In genomic region chr21:26449161-26449560, GRCh38 we compare ENCODE assay signal across 11 cellular contexts.
DNase-seq lines count a peak whose midpoint lies in the region; ATAC-seq and TF ChIP-seq lines count a peak whose summit lies in the region.
"Had no signal": no experiment of that assay in that cellular context is flagged by ENCODE, and none has a peak within 500 bp of the region (broad histone marks: within the 10 kb centered on the region; RNA-seq: fewer than 3 reads in every experiment).

No MANE protein-coding gene starts in this region.

- TF ChIP-seq CTCF in AG09309 (IDR thresholded peaks at IDR 0.05; ENCODE audit: control insufficient read depth, insufficient read depth, low read depth, low read length, missing control alignments) (no peak), RWPE1 (conservative IDR thresholded peaks at IDR 0.05; ENCODE audit: low read depth) (no peak), esophagus squamous epithelium (IDR thresholded peaks at IDR 0.05) (no peak)

- ATAC-seq in GM19397 (IDR thresholded peaks at IDR 0.05; ENCODE audit: unreplicated experiment), result no peak

- no peak for TF ChIP-seq POLR2A in esophagus squamous epithelium (IDR thresholded peaks at IDR 0.05)

- POLR2A ChIA-PET in RWPE1 (lab: Yijun Ruan, JAX; ENCODE audit: low non-redundant PET), result no interaction called here

- 14 to 34% methylated on average over 5 of the region's 5 CpGs for WGBS in esophagus squamous epithelium, 2 donors

- H3K36me3 ChIP-seq in esophagus squamous epithelium, result no peaks in the 10 kb centered on the region
- H3K36me3 ChIP-seq: BLaER1 treated with 17β-estradiol and CSF1 and Interleukin-3, amounts not matched to agents 10 nM and 100 nM had no signal

- H3K4me3 ChIP-seq in AG09309 (ENCODE audit: control insufficient read depth, low read depth, low read length) (no peak overlapping the region), esophagus squamous epithelium (no peak overlapping the region)
- H3K4me3 ChIP-seq: BLaER1 treated with 17β-estradiol and CSF1 and Interleukin-3, amounts not matched to agents 10 nM and 100 nM had no signal

- no peaks in the 10 kb centered on the region for H3K9me3 ChIP-seq in esophagus squamous epithelium
- H3K9me3 ChIP-seq: BLaER1 treated with 17β-estradiol and CSF1 and Interleukin-3, amounts not matched to agents 10 nM and 100 nM had no signal

- no peaks in the 10 kb centered on the region for H3K27me3 ChIP-seq in esophagus squamous epithelium
- H3K27me3 ChIP-seq: BLaER1 treated with 17β-estradiol and CSF1 and Interleukin-3, amounts not matched to agents 10 nM and 100 nM had no signal

- CTCF ChIA-PET in RWPE1 (lab: Yijun Ruan, JAX), result no interaction called here

- intact Hi-C loops in esophagus squamous epithelium (cut with DNase I), result no loop called here

- H3K4me1 ChIP-seq in esophagus squamous epithelium, result peaks cover 0 to 14% (median 7%) of the 10 kb centered on the region in 3 donors
- H3K4me1 ChIP-seq: BLaER1 treated with 17β-estradiol and CSF1 and Interleukin-3, amounts not matched to agents 10 nM and 100 nM had no signal

- peak; percentile 44 for DNase-seq in AG09309 (ENCODE audit: low read depth)
- peak; percentile 56 for DNase-seq in RWPE1 (ENCODE audit: low spot score)
- DNase-seq in esophagus squamous epithelium (lab: John Stamatoyannopoulos, UW), result no peak
- DNase-seq in myocyte (ENCODE audit: low read depth), result peak; percentile 85
- no peak for DNase-seq in activated CD4-positive, alpha-beta T cell treated with anti-CD3 and anti-CD28 coated beads, Interleukin-2, amount 50 U/mL, for 1 hour
- no peak for DNase-seq in activated T-cell treated with anti-CD3 and anti-CD28 coated beads, Interleukin-2, amount 50 U/mL, for 48 hours
- DNase-seq in NCI-H1417 treated with DMSO at 0.1 percent for 48 hours (lab: John Stamatoyannopoulos, UW), result no peak
- DNase-seq: activated naive CD8-positive, alpha-beta T cell treated with anti-CD3 and anti-CD28 coated beads, Interleukin-2, amount 10 ng/mL, durations not matched to agents 7 days and 5 days; GF-D8 had no signal

- H3K27ac ChIP-seq in RWPE1, result no peak overlapping the region
- H3K27ac ChIP-seq in esophagus squamous epithelium, result peak overlapping the region in 3 of 4 donors; percentile 57 to 73 (median 59)
- H3K27ac ChIP-seq: BLaER1 treated with 17β-estradiol and CSF1 and Interleukin-3, amounts not matched to agents 10 nM and 100 nM had no signal

Comparison
In these comparisons a context has a peak if more than half of its experiments do, and no peak if none do; other contexts are left out.
1. DNase-seq: peak in AG09309 (single experiment), RWPE1 (single experiment) and myocyte (single experiment); none in esophagus squamous epithelium (single experiment), activated CD4-positive, alpha-beta T cell treated with anti-CD3 and anti-CD28 coated beads, Interleukin-2, amount 50 U/mL, for 1 hour (single experiment), activated T-cell treated with anti-CD3 and anti-CD28 coated beads, Interleukin-2, amount 50 U/mL, for 48 hours (0 of 2) and NCI-H1417 treated with DMSO at 0.1 percent for 48 hours (single experiment).